Comparison of ENCODE assay signal across 8 cellular contexts in the genomic region with DNA sequence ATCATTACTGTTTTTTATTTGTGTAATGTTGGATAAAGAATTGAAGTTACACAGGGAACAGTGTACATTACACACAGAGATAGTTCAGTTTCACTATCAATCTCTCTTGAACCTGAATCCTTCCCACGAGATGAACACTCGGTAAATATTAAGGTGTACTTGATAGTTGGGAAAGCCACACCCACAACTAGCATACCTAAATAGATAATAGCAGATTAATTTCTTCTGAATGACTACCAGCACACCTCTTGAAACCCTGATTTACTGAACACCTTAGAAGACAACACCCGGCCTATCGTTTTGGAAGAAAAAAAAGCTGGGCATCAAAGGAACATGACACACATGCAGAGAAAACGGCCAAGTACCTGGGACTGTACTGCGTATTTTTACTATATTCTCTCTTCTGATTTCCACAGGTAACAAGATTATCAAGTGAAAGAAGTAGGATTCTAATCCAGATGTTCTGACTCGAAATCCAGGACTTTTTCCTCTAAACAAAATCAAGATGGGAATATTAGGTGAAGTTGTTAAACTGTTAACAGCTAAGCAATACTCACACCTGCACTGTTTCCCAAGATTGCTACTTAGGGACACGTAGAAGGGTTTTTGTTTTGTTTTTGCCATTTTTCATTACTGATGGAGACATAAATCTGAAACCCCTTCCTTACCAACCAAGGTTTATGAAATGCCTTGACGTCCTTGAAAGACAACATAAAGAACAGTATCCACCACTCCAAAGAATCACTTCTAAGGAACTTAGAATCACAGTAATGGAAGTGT. TPM values are rescaled to one million over a fixed set of nuclear protein-coding genes. Genes with fewer than 3 reads are reported as not detected.
DNase-seq lines count a peak whose midpoint lies in the region; ATAC-seq and TF ChIP-seq lines count a peak whose summit lies in the region.

No MANE protein-coding gene starts in this region.

- peaks cover 7% of the 10 kb centered on the region for H3K4me1 ChIP-seq in iPS-15b (ENCODE audit: control insufficient read depth, insufficient read depth, low read length)
- peaks cover 3% of the 10 kb centered on the region for H3K4me1 ChIP-seq in smooth muscle cell (ENCODE audit: low read depth)

- no peaks in the 10 kb centered on the region for H3F3A ChIP-seq in smooth muscle cell (ENCODE audit: low read depth)

- no peak for ATAC-seq in activated CD8-positive, alpha-beta T cell treated with anti-CD3 and anti-CD28 coated beads, Interleukin-2, amount 10 ng/mL, durations not matched to agents 7 days and 5 days
- ATAC-seq in GM21526 (IDR thresholded peaks at IDR 0.05; ENCODE audit: low FRiP score, unreplicated experiment): no peak

- peaks cover 14% of the 10 kb centered on the region for H3K9me3 Mint-ChIP-seq in activated CD8-positive, alpha-beta T cell treated with anti-CD3 and anti-CD28 coated beads, Interleukin-2, amount 10 ng/mL, durations not matched to agents 7 days and 5 days (ENCODE audit: insufficient read depth)

- CTCF ChIA-PET in activated CD8-positive, alpha-beta T cell treated with anti-CD3 and anti-CD28 coated beads, Interleukin-2, amount 10 ng/mL, durations not matched to agents 7 days and 5 days (lab: Charles Lee): interaction anchor here (2.0 kb wide), 1 partner anchor 131 kb away, joined by 9 read pairs; no protein-coding TSS in a partner anchor

- peaks cover 4% of the 10 kb centered on the region for H3K9me3 ChIP-seq in iPS-15b (ENCODE audit: control insufficient read depth, insufficient read depth, low read length)
- no peaks in the 10 kb centered on the region for H3K9me3 ChIP-seq in smooth muscle cell (replicated peaks; ENCODE audit: low read depth)

- no peak for TF ChIP-seq CTCF in smooth muscle cell (IDR thresholded peaks at IDR 0.05; ENCODE audit: borderline replicate concordance, insufficient read depth, poor library complexity, severe bottlenecking)

- H3K36me3 ChIP-seq in iPS-15b (ENCODE audit: control insufficient read depth, insufficient read depth, low read length): no peaks in the 10 kb centered on the region
- H3K36me3 ChIP-seq in smooth muscle cell (ENCODE audit: low read depth): no peaks in the 10 kb centered on the region

- H3K27me3 Mint-ChIP-seq in activated CD8-positive, alpha-beta T cell treated with anti-CD3 and anti-CD28 coated beads, Interleukin-2, amount 10 ng/mL, durations not matched to agents 7 days and 5 days (ENCODE audit: low read depth): peaks cover 12% of the 10 kb centered on the region

- H3K4me3 ChIP-seq in iPS-15b (ENCODE audit: low read depth, low read length) (peak overlapping the region; percentile 96), smooth muscle cell (peak overlapping the region; percentile 98)

- peak overlapping the region; percentile 93 for H3K9ac ChIP-seq in iPS-15b (ENCODE audit: low read depth, low read length)
- peak overlapping the region; percentile 98 for H3K9ac ChIP-seq in smooth muscle cell (ENCODE audit: low read depth)

- POLR2A ChIA-PET in activated CD8-positive, alpha-beta T cell treated with anti-CD3 and anti-CD28 coated beads, Interleukin-2, amount 10 ng/mL, durations not matched to agents 7 days and 5 days (lab: Charles Lee): interaction anchor here (0.6 kb wide), 1 partner anchor 875 kb away, joined by 3 read pairs; no protein-coding TSS in a partner anchor

- DNase-seq in NCI-H526 treated with DMSO at 0.1 percent for 48 hours (lab: John Stamatoyannopoulos, UW) (peak; percentile 3), NCI-H526 (lab: John Stamatoyannopoulos, UW) (no peak), smooth muscle cell (lab: John Stamatoyannopoulos, UW; ENCODE audit: unreplicated experiment) (no peak), occipital lobe (lab: John Stamatoyannopoulos, UW) (no peak)
- DNase-seq in activated CD8-positive, alpha-beta T cell treated with anti-CD3 and anti-CD28 coated beads, Interleukin-2, amount 10 ng/mL, durations not matched to agents 7 days and 5 days: no peak
- no peak for DNase-seq in activated effector memory CD4-positive, alpha-beta T cell treated with anti-CD3 and anti-CD28 coated beads, Interleukin-2, amount 50 U/mL, for 16 hours

- H3K4me3 Mint-ChIP-seq in activated CD8-positive, alpha-beta T cell treated with anti-CD3 and anti-CD28 coated beads, Interleukin-2, amount 10 ng/mL, durations not matched to agents 7 days and 5 days: peak overlapping the region; percentile 99

- H3K27me3 ChIP-seq in iPS-15b (ENCODE audit: control insufficient read depth, insufficient read depth, low read length): peaks cover 11% of the 10 kb centered on the region
- H3K27me3 ChIP-seq in smooth muscle cell (ENCODE audit: low read depth): no peaks in the 10 kb centered on the region

- H3K4me2 ChIP-seq in smooth muscle cell: peak overlapping the region; percentile 88

- peak overlapping the region; percentile 95 for H3K27ac ChIP-seq in smooth muscle cell (ENCODE audit: low read depth)

- peak overlapping the region; percentile 98 for H3K27ac Mint-ChIP-seq in activated CD8-positive, alpha-beta T cell treated with anti-CD3 and anti-CD28 coated beads, Interleukin-2, amount 10 ng/mL, durations not matched to agents 7 days and 5 days

- H3K36me3 Mint-ChIP-seq in activated CD8-positive, alpha-beta T cell treated with anti-CD3 and anti-CD28 coated beads, Interleukin-2, amount 10 ng/mL, durations not matched to agents 7 days and 5 days (ENCODE audit: low read depth): peaks cover 32% of the 10 kb centered on the region

- peaks cover 63% of the 10 kb centered on the region for H3K79me2 ChIP-seq in smooth muscle cell (ENCODE audit: low read depth)

- H4K20me1 ChIP-seq in smooth muscle cell (ENCODE audit: low read depth): peaks cover 51% of the 10 kb centered on the region

- H2AFZ ChIP-seq in smooth muscle cell (ENCODE audit: low read depth): peak overlapping the region; percentile 90

- H3K4me1 Mint-ChIP-seq in activated CD8-positive, alpha-beta T cell treated with anti-CD3 and anti-CD28 coated beads, Interleukin-2, amount 10 ng/mL, durations not matched to agents 7 days and 5 days (ENCODE audit: low read depth): peaks cover 25% of the 10 kb centered on the region

- WGBS in smooth muscle cell (ENCODE audit: low lambda C conversion rate): 34% methylated on average over 9 of the region's 9 CpGs

RNA-seq across cellular contexts. Expression of a gene that starts 1.0 kb away (rescaled TPM):
- total RNA-seq in activated CD8-positive, alpha-beta T cell treated with anti-CD3 and anti-CD28 coated beads, Interleukin-2, amount 10 ng/mL, durations not matched to agents 7 days and 5 days: 10 to 100 TPM; 12.8 to 13.3 TPM
- total RNA-seq in smooth muscle cell (27.9 and 58.8 TPM in 2 replicates), occipital lobe (64.4 TPM)
- polyA plus RNA-seq in smooth muscle cell: 14.6 and 16.2 TPM in 2 replicates

RNA-seq across cellular contexts. Expression of a gene that starts 6.2 kb away (rescaled TPM):
- total RNA-seq in activated CD8-positive, alpha-beta T cell treated with anti-CD3 and anti-CD28 coated beads, Interleukin-2, amount 10 ng/mL, durations not matched to agents 7 days and 5 days: not detected
- total RNA-seq in smooth muscle cell (not detected in 2 replicates), occipital lobe (under 0.01 TPM)
- 0.08 TPM in 1 of 2 replicates, not detected in the other for polyA plus RNA-seq in smooth muscle cell
